Comparison of ENCODE assay signal across 9 cellular contexts in genomic region chr4:15756361-15756861, GRCh38. TPM values are rescaled to one million over a fixed set of nuclear protein-coding genes. Genes with fewer than 3 reads are reported as not detected.
DNase-seq lines count a peak whose midpoint lies in the region; ATAC-seq, FAIRE-seq and TF ChIP-seq lines count a peak whose summit lies in the region.
"Had no signal": no experiment of that assay in that cellular context is flagged by ENCODE, and none has a peak within 500 bp of the region (broad histone marks: within the 10 kb centered on the region; RNA-seq: fewer than 3 reads in every experiment).

No MANE protein-coding gene starts in this region.

- no peaks in the 10 kb centered on the region for H3K9me3 Mint-ChIP-seq in activated naive CD8-positive, alpha-beta T cell treated with anti-CD3 and anti-CD28 coated beads, Interleukin-2, amount 50 U/mL, for 24 hours

- CTCF ChIA-PET in A549 (lab: Yijun Ruan, JAX): interaction anchor here (0.6 to 1.4 kb wide), 6 partner anchors 10 to 277 kb away, joined by 3 to 6 read pairs (median 4); no protein-coding TSS in a partner anchor

- peak in 1 of 2 experiments; percentile 37 for DNase-seq in A549 (ENCODE audit: low read depth in 1 of 2, low spot score in 1 of 2)
- DNase-seq in T-helper 1 cell: peak; percentile 12 to 95 (median 58)
- DNase-seq in activated naive CD8-positive, alpha-beta T cell treated with anti-CD3 and anti-CD28 coated beads, Interleukin-2, amount 50 U/mL, for 24 hours: peak; percentile 75
- peak; percentile 52 to 54 for DNase-seq in stimulated activated CD4-positive, alpha-beta T cell treated with anti-CD3 and anti-CD28 coated beads, Interleukin-1b, Interleukin-23, amount 100 ng/mL, for 4 hours (ENCODE audit: low read depth in 2 of 2)
- no peak for DNase-seq in mucosa of gallbladder (ENCODE audit: low spot score)
- DNase-seq in amygdala (lab: John Stamatoyannopoulos, UW): no peak

- H3K4me3 ChIP-seq in A549: no peak overlapping the region

- peak; percentile 87 to 93 for ATAC-seq in A549
- peak; percentile 83 for ATAC-seq in GM19372 (IDR thresholded peaks at IDR 0.05; ENCODE audit: low read depth, unreplicated experiment)
- ATAC-seq in HG03432 (IDR thresholded peaks at IDR 0.05; ENCODE audit: unreplicated experiment): peak; percentile 81
- peak; percentile 94 for ATAC-seq in activated naive CD8-positive, alpha-beta T cell treated with anti-CD3 and anti-CD28 coated beads, Interleukin-2, amount 50 U/mL, for 24 hours

- H3K4me2 ChIP-seq in A549: no peak overlapping the region

- peak overlapping the region; percentile 80 for H3K27ac Mint-ChIP-seq in activated naive CD8-positive, alpha-beta T cell treated with anti-CD3 and anti-CD28 coated beads, Interleukin-2, amount 50 U/mL, for 24 hours

- peaks cover 4% of the 10 kb centered on the region for H3K36me3 Mint-ChIP-seq in activated naive CD8-positive, alpha-beta T cell treated with anti-CD3 and anti-CD28 coated beads, Interleukin-2, amount 50 U/mL, for 24 hours (ENCODE audit: low read depth)

- TF ChIP-seq CTCF in A549 (IDR thresholded peaks at IDR 0.05): no peak

- WGBS in A549 (ENCODE audit: missing lambda C conversion rate): 21% methylated on average over 6 of the region's 6 CpGs

- H3K9me3 ChIP-seq in A549: no peaks in the 10 kb centered on the region
- H3K9me3 ChIP-seq: Caco-2 had no signal

- no peak for TF ChIP-seq POLR2A in A549 (IDR thresholded peaks at IDR 0.05; ENCODE audit: low read length)

- POLR2A ChIA-PET in A549 (lab: Yijun Ruan, JAX): no interaction called here

- no peak for TF ChIP-seq EP300 in A549 (IDR thresholded peaks at IDR 0.05)

- peak in 1 of 2 experiments; percentile 18; a peak in 1 of 5 replicates for TF ChIP-seq RAD21 in A549 (conservative IDR thresholded peaks at IDR 0.05 in 1 of 2, IDR thresholded peaks at IDR 0.05 in 1 of 2)

- FAIRE-seq in A549 (lab: Jason Lieb, UNC): no peak

- no peaks in the 10 kb centered on the region for H3K27me3 Mint-ChIP-seq in activated naive CD8-positive, alpha-beta T cell treated with anti-CD3 and anti-CD28 coated beads, Interleukin-2, amount 50 U/mL, for 24 hours

- no peak overlapping the region for H3K27ac ChIP-seq in A549

- H3K4me3 Mint-ChIP-seq in activated naive CD8-positive, alpha-beta T cell treated with anti-CD3 and anti-CD28 coated beads, Interleukin-2, amount 50 U/mL, for 24 hours: peak overlapping the region; percentile 65

- no peaks in the 10 kb centered on the region for H3K4me1 ChIP-seq in A549
- H3K4me1 ChIP-seq: Caco-2 had no signal

- peaks cover 46% of the 10 kb centered on the region for H3K4me1 Mint-ChIP-seq in activated naive CD8-positive, alpha-beta T cell treated with anti-CD3 and anti-CD28 coated beads, Interleukin-2, amount 50 U/mL, for 24 hours

TF ChIP-seq in A549, 52 proteins besides CTCF, POLR2A, EP300 and RAD21:
- TF ChIP-seq REST (IDR thresholded peaks at IDR 0.05): no peak
- no peak for TF ChIP-seq NFE2L2 (conservative IDR thresholded peaks at IDR 0.05; ENCODE audit: low read length)
- TF ChIP-seq HMGXB4 (CRISPR knock-in tag; IDR thresholded peaks at IDR 0.05; ENCODE audit: borderline replicate concordance): no peak
- no peak for TF ChIP-seq ZC3H11A (IDR thresholded peaks at IDR 0.05)
- no peak for TF ChIP-seq CEBPB (IDR thresholded peaks at IDR 0.05)
- no peak for TF ChIP-seq SREBF2 (IDR thresholded peaks at IDR 0.05)
- no peak for TF ChIP-seq CHD4 (IDR thresholded peaks at IDR 0.05; ENCODE audit: borderline replicate concordance)
- no peak for TF ChIP-seq EHMT2 (IDR thresholded peaks at IDR 0.05; ENCODE audit: low read depth)
- TF ChIP-seq CHD2 (IDR thresholded peaks at IDR 0.05; ENCODE audit: low read length, partially characterized antibody): no peak

RNA-seq across cellular contexts. Expression of gene CD38, which starts 21.7 kb away (rescaled TPM):
- 12.2 and 12.4 TPM in 2 replicates for polyA plus RNA-seq in A549 (2011; rRNA removed)
- polyA plus RNA-seq in A549 (2012; cell fraction: cytosol; rRNA removed): 3.4 and 3.6 TPM in 2 replicates
- 4.9 and 9.0 TPM in 2 replicates for polyA plus RNA-seq in A549 (2012; cell fraction: nucleus; rRNA removed)
- polyA plus RNA-seq in A549 (2017; fragmentation: RNase III; extraction: RNeasy Plus Mini Kit Qiagen cat#74134 plus additional on column Dnase treatment): 7.8 to 9.1 TPM (median 8.2 TPM) in 3 replicates
- polyA minus RNA-seq in A549 (2011; rRNA and poly(A)+ RNA removed): 8.2 and 8.6 TPM in 2 replicates
- 1.1 TPM for total RNA-seq in mucosa of gallbladder
- total RNA-seq: Caco-2 had no signal

RNA-seq across cellular contexts. Expression of gene BST1, which starts 53.5 kb away (rescaled TPM):
- polyA plus RNA-seq in A549 (2011; rRNA removed) (11.7 and 13.6 TPM in 2 replicates), A549 (2017; fragmentation: RNase III; extraction: RNeasy Plus Mini Kit Qiagen cat#74134 plus additional on column Dnase treatment) (16.0 to 18.3 TPM (median 16.4 TPM) in 3 replicates)
- polyA plus RNA-seq in A549 (2012; cell fraction: cytosol; rRNA removed): 9.0 and 11.6 TPM in 2 replicates
- 7.1 and 9.3 TPM in 2 replicates for polyA plus RNA-seq in A549 (2012; cell fraction: nucleus; rRNA removed)
- polyA minus RNA-seq in A549 (2011; rRNA and poly(A)+ RNA removed): 2.8 and 3.9 TPM in 2 replicates
- total RNA-seq in mucosa of gallbladder: 12.7 TPM

Comparison
In these comparisons a context has a peak if more than half of its experiments do, and no peak if none do; other contexts are left out.
1. DNase-seq: peak in T-helper 1 cell (5 of 5), activated naive CD8-positive, alpha-beta T cell treated with anti-CD3 and anti-CD28 coated beads, Interleukin-2, amount 50 U/mL, for 24 hours (single experiment) and stimulated activated CD4-positive, alpha-beta T cell treated with anti-CD3 and anti-CD28 coated beads, Interleukin-1b, Interleukin-23, amount 100 ng/mL, for 4 hours (2 of 2); none in mucosa of gallbladder (single experiment) and amygdala (0 of 56).
2. Peak in every context shown above with its lines, with median percentiles within 50 percentile points of each other: ATAC-seq.